In the genomic region with DNA sequence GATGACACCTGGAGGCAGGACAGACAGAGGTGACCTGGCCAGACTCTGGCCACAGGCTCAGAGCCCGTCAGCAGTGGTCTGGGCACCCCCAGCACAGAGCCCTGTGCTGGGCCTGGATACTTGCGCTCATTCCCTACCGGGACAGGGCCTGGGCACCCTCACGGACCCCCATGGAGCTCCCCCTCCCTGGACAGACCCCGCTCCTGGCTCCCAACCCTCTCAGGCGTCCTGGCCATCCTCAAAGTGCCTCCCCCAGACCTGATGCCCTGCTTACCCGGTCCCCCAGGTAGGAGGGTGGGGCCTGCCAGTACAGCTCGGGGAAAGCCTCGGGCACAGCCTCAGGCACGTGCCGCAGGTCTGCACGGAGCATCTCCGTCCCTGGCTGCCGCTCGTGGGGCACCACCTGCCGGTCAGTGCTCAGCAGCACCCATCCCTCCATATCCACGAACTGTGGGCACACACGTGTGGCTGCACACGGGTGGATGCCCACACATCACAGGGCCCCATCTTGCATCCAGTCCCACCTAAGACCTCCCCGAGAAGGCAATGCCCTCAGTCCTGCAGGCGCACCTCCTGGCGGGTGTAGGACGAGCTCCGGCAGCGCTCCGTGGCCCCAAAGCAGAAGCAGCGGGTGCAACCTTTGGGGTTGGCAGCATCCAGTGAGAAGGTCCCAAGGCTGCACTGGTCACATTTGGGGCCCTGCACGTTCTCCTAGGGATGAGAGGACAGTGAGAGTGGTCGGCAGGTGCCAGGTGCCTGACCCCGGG, we compare ENCODE assay signal across 15 cellular contexts. TPM values are rescaled to one million over a fixed set of nuclear protein-coding genes. Genes with fewer than 3 reads are reported as not detected.
DNase-seq lines count a peak whose midpoint lies in the region; ATAC-seq and TF ChIP-seq lines count a peak whose summit lies in the region.
"Had no signal": no experiment of that assay in that cellular context is flagged by ENCODE, and none has a peak within 500 bp of the region (broad histone marks: within the 10 kb centered on the region; RNA-seq: fewer than 3 reads in every experiment).

No MANE protein-coding gene starts in this region.

- POLR2A ChIA-PET in Caco-2 (lab: Charles Lee) (interaction anchor here (0.6 kb wide), 1 partner anchor 48 kb away, joined by 3 read pairs; no protein-coding TSS in a partner anchor), Panc1 (lab: Charles Lee) (no interaction called here)

- H3K23ac ChIP-seq in neuronal stem cell (ENCODE audit: low read depth, low read length, poor library complexity), result no peak overlapping the region

- H3K27ac Mint-ChIP-seq in Caco-2 (ENCODE audit: unreplicated experiment), result no peak overlapping the region
- no peak overlapping the region for H3K27ac Mint-ChIP-seq in Calu3 (ENCODE audit: unreplicated experiment)
- H3K27ac Mint-ChIP-seq: CD4-positive, alpha-beta memory T cell; IgD-negative memory B cell had no signal

- no peak overlapping the region for H3K14ac ChIP-seq in neuronal stem cell (ENCODE audit: low read length)

- no peak overlapping the region for H2BK12ac ChIP-seq in neuronal stem cell (ENCODE audit: low read length)

- no peaks in the 10 kb centered on the region for H3K27me3 Mint-ChIP-seq in Caco-2 (ENCODE audit: insufficient read depth, unreplicated experiment)
- no peaks in the 10 kb centered on the region for H3K27me3 Mint-ChIP-seq in Calu3 (ENCODE audit: unreplicated experiment)
- H3K27me3 Mint-ChIP-seq: CD4-positive, alpha-beta memory T cell; IgD-negative memory B cell had no signal

- H3K4me1 ChIP-seq in Caco-2 (no peaks in the 10 kb centered on the region), Panc1 (ENCODE audit: control insufficient read depth, insufficient read depth, low read length) (peaks cover 4% of the 10 kb centered on the region; the same call in 1 of the 2 replicates), neuronal stem cell (ENCODE audit: control insufficient read depth in 2 of 2, insufficient read depth in 1 of 2, low read depth in 1 of 2, low read length in 2 of 2) (no peaks in the 10 kb centered on the region)
- H3K4me1 ChIP-seq: BE2C had no signal

- H3K4me2 ChIP-seq in neuronal stem cell (ENCODE audit: insufficient read depth, low read length, poor library complexity, severe bottlenecking), result no peak overlapping the region
- H3K4me2 ChIP-seq: A549 had no signal

- no CpG with 5 or more reads among the region's 30 CpGs for WGBS in neuronal stem cell (ENCODE audit: extremely low coverage in 2 of 2, insufficient read length in 2 of 2, insufficient replicate concordance in 1 of 2), 2 donors

- H3K9me3 ChIP-seq in Caco-2 (no peaks in the 10 kb centered on the region), Panc1 (ENCODE audit: control insufficient read depth, insufficient read depth, low read depth, low read length) (no peaks in the 10 kb centered on the region), neuronal stem cell (replicated peaks in 1 of 2; ENCODE audit: control insufficient read depth in 2 of 2, insufficient read depth in 1 of 2, low read depth in 1 of 2, low read length in 2 of 2) (peaks cover 0 to 11% of the 10 kb centered on the region in 2 donors)
- H3K9me3 ChIP-seq: A549, BE2C had no signal

- H3K4me1 Mint-ChIP-seq in Caco-2 (ENCODE audit: low read depth, unreplicated experiment) (no peaks in the 10 kb centered on the region), Calu3 (ENCODE audit: low read depth, unreplicated experiment) (no peaks in the 10 kb centered on the region)

- in situ Hi-C loops in Panc1 (cut with HindIII; ENCODE audit: low pct_unique_long_range_greater_than_20kb, low sequenced_read_pairs), result no loop called here

- no peak overlapping the region for H2AK5ac ChIP-seq in neuronal stem cell (ENCODE audit: low read depth, low read length)

- H3K36me3 Mint-ChIP-seq in Caco-2 (ENCODE audit: insufficient read depth, unreplicated experiment) (peaks cover 100% of the 10 kb centered on the region), Calu3 (ENCODE audit: insufficient read depth, unreplicated experiment) (peaks cover 100% of the 10 kb centered on the region)
- H3K36me3 Mint-ChIP-seq: CD4-positive, alpha-beta memory T cell had no signal

- no peak for TF ChIP-seq CTCF in Caco-2 (IDR thresholded peaks at IDR 0.05; ENCODE audit: insufficient read depth in 1 of 2, low read depth in 1 of 2, low read length in 1 of 2, severe bottlenecking in 1 of 2, unreplicated experiment in 1 of 2)
- no peak for TF ChIP-seq CTCF in Calu3 (IDR thresholded peaks at IDR 0.05; ENCODE audit: unreplicated experiment)
- no peak for TF ChIP-seq CTCF in Panc1 (IDR thresholded peaks at IDR 0.05)

- peak overlapping the region; percentile 43 for H4K8ac ChIP-seq in neuronal stem cell (ENCODE audit: low read depth, low read length)

- H3K4me3 Mint-ChIP-seq in Caco-2 (ENCODE audit: unreplicated experiment) (peak overlapping the region; percentile 22), Calu3 (ENCODE audit: low read depth, unreplicated experiment) (no peak overlapping the region)
- H3K4me3 Mint-ChIP-seq: CD4-positive, alpha-beta memory T cell; IgD-negative memory B cell had no signal

- H3K27ac ChIP-seq in Panc1 (ENCODE audit: low read length) (no peak overlapping the region), neuronal stem cell (replicated peaks; ENCODE audit: low read length) (no peak overlapping the region)
- H3K27ac ChIP-seq: A549, C4-2B, GM23248, HL-60 had no signal

- H2BK120ac ChIP-seq in neuronal stem cell (ENCODE audit: low read depth, low read length), result no peak overlapping the region

- H3K9me3 Mint-ChIP-seq in Caco-2 (ENCODE audit: unreplicated experiment) (no peaks in the 10 kb centered on the region), Calu3 (ENCODE audit: low read depth, unreplicated experiment) (no peaks in the 10 kb centered on the region)
- H3K9me3 Mint-ChIP-seq: IgD-negative memory B cell had no signal

- no peak overlapping the region for H2BK5ac ChIP-seq in neuronal stem cell (ENCODE audit: low read length)

- H3K79me1 ChIP-seq in neuronal stem cell (ENCODE audit: low read depth, low read length), result peaks cover 2% of the 10 kb centered on the region

- H3K4ac ChIP-seq in neuronal stem cell (ENCODE audit: low read length), result no peak overlapping the region

- H3K4me3 ChIP-seq in Caco-2 (ENCODE audit: low read depth, low read length), result no peak overlapping the region
- no peak overlapping the region for H3K4me3 ChIP-seq in Panc1 (ENCODE audit: low read depth in 2 of 2, low read length in 2 of 2)
- peak overlapping the region in 1 of 2 donors; percentile 2 for H3K4me3 ChIP-seq in neuronal stem cell (ENCODE audit: low read length in 2 of 2)
- H3K4me3 ChIP-seq: A549, GM23248 had no signal

- ATAC-seq in Panc1 (no peak), GM18502 (IDR thresholded peaks at IDR 0.05; ENCODE audit: poor library complexity, unreplicated experiment) (no peak), GM21367 (IDR thresholded peaks at IDR 0.05; ENCODE audit: unreplicated experiment) (no peak)
- ATAC-seq: A549 had no signal

- H3K36me3 ChIP-seq in Caco-2 (ENCODE audit: control insufficient read depth, insufficient read depth, low read length) (peaks cover 43% of the 10 kb centered on the region), Panc1 (ENCODE audit: control insufficient read depth, insufficient read depth, low read length) (peaks cover 10% of the 10 kb centered on the region), neuronal stem cell (replicated peaks in 1 of 2; ENCODE audit: control insufficient read depth in 2 of 2, insufficient read depth in 2 of 2, low read length in 2 of 2) (peaks cover 71 to 82% of the 10 kb centered on the region in 2 donors)
- H3K36me3 ChIP-seq: BE2C had no signal

- H2AFZ ChIP-seq in neuronal stem cell (ENCODE audit: low read length), result no peak overlapping the region
- H2AFZ ChIP-seq: GM23248 had no signal

- H3K9ac ChIP-seq in neuronal stem cell (ENCODE audit: low read depth, low read length, poor library complexity), result peak overlapping the region; percentile 21
- H3K9ac ChIP-seq: GM23248 had no signal

- no peak overlapping the region for H2BK15ac ChIP-seq in neuronal stem cell (ENCODE audit: low read length)

- DNase-seq in Caco-2 (no peak), Calu3 (no peak), Panc1 (ENCODE audit: low read depth, low spot score) (no peak), neuronal stem cell (ENCODE audit: low spot score) (no peak)
- DNase-seq: BE2C, DND-41, GDM1, GM23248 had no signal

- CTCF ChIA-PET in Caco-2 (lab: Charles Lee), result interaction anchor here (0.6 kb wide), 1 partner anchor 55 kb away, joined by 3 read pairs; no protein-coding TSS in a partner anchor
- CTCF ChIA-PET in Calu3 (lab: Charles Lee), result interaction anchor here (2.9 kb wide), 1 partner anchor 55 kb away, joined by 14 read pairs; no protein-coding TSS in a partner anchor
- CTCF ChIA-PET in Panc1 (lab: Charles Lee), result no interaction called here

- no peak overlapping the region for H4K91ac ChIP-seq in neuronal stem cell (ENCODE audit: low read depth, low read length, poor library complexity)

- H3K18ac ChIP-seq in neuronal stem cell (ENCODE audit: low read length), result no peak overlapping the region

- intact Hi-C loops in Caco-2 (cut with micrococcal nuclease; ENCODE audit: unreplicated experiment) (no loop called here), Calu3 (cut with micrococcal nuclease; ENCODE audit: unreplicated experiment) (no loop called here), Panc1 (cut with micrococcal nuclease; ENCODE audit: unreplicated experiment) (no loop called here)

- TSS peak; percentile 15 for BruUV-seq in Caco-2 (replicated peaks; lab: Mats Ljungman, UMichigan)
- BruUV-seq in Calu3 (replicated peaks; lab: Mats Ljungman, UMichigan), result TSS peak; percentile 21
- TSS peak; percentile 37 for BruUV-seq in Panc1 (replicated peaks; lab: Mats Ljungman, UMichigan)

- no peaks in the 10 kb centered on the region for H3K27me3 ChIP-seq in Caco-2 (replicated peaks; ENCODE audit: control insufficient read depth, insufficient read depth, low read length)
- no peaks in the 10 kb centered on the region for H3K27me3 ChIP-seq in Panc1 (ENCODE audit: control insufficient read depth, insufficient read depth, low read length)
- H3K27me3 ChIP-seq in neuronal stem cell (ENCODE audit: control insufficient read depth in 3 of 3, insufficient read depth in 3 of 3, low read depth in 1 of 3, low read length in 3 of 3), result no peaks in the 10 kb centered on the region
- H3K27me3 ChIP-seq: BE2C had no signal

RNA-seq across cellular contexts. Expression of gene ADRM1, which starts 24.3 kb away (rescaled TPM):
- total RNA-seq in Caco-2 (2022), result 261 and 263 TPM in 2 replicates
- 222 and 227 TPM in 2 replicates for total RNA-seq in Calu3 (2022)
- total RNA-seq in Panc1 (2021; ENCODE audit: unreplicated experiment), result 194 TPM
- 315 TPM for polyA plus RNA-seq in Panc1 (2012; ENCODE audit: insufficient read length)
- 69.1 TPM for polyA plus RNA-seq in neuronal stem cell (2013, experiment 1 of 2)
- 69.0 TPM for polyA plus RNA-seq in neuronal stem cell (2013, experiment 2 of 2)

RNA-seq across cellular contexts. Expression of gene LAMA5, which starts 40.0 kb away (rescaled TPM):
- total RNA-seq in Caco-2 (2022) (1,050 and 1,125 TPM in 2 replicates), Calu3 (2022) (740 and 763 TPM in 2 replicates), Panc1 (2021; ENCODE audit: unreplicated experiment) (497 TPM)
- 508 TPM for polyA plus RNA-seq in Panc1 (2012; ENCODE audit: insufficient read length)
- polyA plus RNA-seq in neuronal stem cell (2013, experiment 1 of 2), result 59.5 TPM
- polyA plus RNA-seq in neuronal stem cell (2013, experiment 2 of 2), result 57.4 TPM
- polyA plus RNA-seq: CD4-positive, alpha-beta memory T cell had no signal

RNA-seq across cellular contexts. Expression of gene RPS21, which starts 59.8 kb away (rescaled TPM):
- total RNA-seq in Caco-2 (2022) (4,496 and 4,723 TPM in 2 replicates), Calu3 (2022) (1,920 and 1,936 TPM in 2 replicates), Panc1 (2021; ENCODE audit: unreplicated experiment) (1,761 TPM)
- 4,052 TPM for polyA plus RNA-seq in Panc1 (2012; ENCODE audit: insufficient read length)
- polyA plus RNA-seq in neuronal stem cell (2013, experiment 1 of 2), result 3,158 TPM
- 3,117 TPM for polyA plus RNA-seq in neuronal stem cell (2013, experiment 2 of 2)
